1 cellular context compared by ENCODE assay signal in the genomic region with DNA sequence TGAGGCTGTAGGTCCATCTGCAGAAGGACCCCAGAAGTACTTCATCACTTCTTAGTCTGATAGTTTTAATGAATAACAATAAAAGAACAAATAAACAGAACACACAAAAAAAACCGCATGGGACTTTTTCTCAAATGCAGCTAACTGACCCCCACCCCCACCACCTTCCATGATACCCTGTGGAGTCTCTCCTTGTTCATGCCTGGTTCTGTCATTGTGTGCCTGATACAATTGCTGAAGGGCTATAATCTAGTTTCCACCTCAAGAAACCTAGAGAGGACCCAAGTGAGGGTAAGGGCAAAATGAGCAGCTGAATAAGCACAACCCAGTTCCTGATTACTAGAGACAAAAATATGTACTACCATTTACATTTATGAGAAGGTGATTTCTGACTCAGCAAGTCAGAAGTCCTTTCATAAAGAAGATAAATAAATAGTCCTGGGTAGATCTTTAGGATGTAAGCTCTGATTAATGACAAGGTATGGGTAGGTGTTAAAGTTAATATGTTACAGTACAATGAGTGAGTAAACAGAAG.
TF ChIP-seq lines count a peak whose summit lies in the region.

No MANE protein-coding gene starts in this region.

TF ChIP-seq in GM23338, 12 proteins besides CTCF, POLR2A, EP300 and RAD21 (continued from another document):
- TF ChIP-seq, protein P1, sequence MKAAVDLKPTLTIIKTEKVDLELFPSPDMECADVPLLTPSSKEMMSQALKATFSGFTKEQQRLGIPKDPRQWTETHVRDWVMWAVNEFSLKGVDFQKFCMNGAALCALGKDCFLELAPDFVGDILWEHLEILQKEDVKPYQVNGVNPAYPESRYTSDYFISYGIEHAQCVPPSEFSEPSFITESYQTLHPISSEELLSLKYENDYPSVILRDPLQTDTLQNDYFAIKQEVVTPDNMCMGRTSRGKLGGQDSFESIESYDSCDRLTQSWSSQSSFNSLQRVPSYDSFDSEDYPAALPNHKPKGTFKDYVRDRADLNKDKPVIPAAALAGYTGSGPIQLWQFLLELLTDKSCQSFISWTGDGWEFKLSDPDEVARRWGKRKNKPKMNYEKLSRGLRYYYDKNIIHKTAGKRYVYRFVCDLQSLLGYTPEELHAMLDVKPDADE (IDR thresholded peaks at IDR 0.05) = no peak
- TF ChIP-seq, protein P2, sequence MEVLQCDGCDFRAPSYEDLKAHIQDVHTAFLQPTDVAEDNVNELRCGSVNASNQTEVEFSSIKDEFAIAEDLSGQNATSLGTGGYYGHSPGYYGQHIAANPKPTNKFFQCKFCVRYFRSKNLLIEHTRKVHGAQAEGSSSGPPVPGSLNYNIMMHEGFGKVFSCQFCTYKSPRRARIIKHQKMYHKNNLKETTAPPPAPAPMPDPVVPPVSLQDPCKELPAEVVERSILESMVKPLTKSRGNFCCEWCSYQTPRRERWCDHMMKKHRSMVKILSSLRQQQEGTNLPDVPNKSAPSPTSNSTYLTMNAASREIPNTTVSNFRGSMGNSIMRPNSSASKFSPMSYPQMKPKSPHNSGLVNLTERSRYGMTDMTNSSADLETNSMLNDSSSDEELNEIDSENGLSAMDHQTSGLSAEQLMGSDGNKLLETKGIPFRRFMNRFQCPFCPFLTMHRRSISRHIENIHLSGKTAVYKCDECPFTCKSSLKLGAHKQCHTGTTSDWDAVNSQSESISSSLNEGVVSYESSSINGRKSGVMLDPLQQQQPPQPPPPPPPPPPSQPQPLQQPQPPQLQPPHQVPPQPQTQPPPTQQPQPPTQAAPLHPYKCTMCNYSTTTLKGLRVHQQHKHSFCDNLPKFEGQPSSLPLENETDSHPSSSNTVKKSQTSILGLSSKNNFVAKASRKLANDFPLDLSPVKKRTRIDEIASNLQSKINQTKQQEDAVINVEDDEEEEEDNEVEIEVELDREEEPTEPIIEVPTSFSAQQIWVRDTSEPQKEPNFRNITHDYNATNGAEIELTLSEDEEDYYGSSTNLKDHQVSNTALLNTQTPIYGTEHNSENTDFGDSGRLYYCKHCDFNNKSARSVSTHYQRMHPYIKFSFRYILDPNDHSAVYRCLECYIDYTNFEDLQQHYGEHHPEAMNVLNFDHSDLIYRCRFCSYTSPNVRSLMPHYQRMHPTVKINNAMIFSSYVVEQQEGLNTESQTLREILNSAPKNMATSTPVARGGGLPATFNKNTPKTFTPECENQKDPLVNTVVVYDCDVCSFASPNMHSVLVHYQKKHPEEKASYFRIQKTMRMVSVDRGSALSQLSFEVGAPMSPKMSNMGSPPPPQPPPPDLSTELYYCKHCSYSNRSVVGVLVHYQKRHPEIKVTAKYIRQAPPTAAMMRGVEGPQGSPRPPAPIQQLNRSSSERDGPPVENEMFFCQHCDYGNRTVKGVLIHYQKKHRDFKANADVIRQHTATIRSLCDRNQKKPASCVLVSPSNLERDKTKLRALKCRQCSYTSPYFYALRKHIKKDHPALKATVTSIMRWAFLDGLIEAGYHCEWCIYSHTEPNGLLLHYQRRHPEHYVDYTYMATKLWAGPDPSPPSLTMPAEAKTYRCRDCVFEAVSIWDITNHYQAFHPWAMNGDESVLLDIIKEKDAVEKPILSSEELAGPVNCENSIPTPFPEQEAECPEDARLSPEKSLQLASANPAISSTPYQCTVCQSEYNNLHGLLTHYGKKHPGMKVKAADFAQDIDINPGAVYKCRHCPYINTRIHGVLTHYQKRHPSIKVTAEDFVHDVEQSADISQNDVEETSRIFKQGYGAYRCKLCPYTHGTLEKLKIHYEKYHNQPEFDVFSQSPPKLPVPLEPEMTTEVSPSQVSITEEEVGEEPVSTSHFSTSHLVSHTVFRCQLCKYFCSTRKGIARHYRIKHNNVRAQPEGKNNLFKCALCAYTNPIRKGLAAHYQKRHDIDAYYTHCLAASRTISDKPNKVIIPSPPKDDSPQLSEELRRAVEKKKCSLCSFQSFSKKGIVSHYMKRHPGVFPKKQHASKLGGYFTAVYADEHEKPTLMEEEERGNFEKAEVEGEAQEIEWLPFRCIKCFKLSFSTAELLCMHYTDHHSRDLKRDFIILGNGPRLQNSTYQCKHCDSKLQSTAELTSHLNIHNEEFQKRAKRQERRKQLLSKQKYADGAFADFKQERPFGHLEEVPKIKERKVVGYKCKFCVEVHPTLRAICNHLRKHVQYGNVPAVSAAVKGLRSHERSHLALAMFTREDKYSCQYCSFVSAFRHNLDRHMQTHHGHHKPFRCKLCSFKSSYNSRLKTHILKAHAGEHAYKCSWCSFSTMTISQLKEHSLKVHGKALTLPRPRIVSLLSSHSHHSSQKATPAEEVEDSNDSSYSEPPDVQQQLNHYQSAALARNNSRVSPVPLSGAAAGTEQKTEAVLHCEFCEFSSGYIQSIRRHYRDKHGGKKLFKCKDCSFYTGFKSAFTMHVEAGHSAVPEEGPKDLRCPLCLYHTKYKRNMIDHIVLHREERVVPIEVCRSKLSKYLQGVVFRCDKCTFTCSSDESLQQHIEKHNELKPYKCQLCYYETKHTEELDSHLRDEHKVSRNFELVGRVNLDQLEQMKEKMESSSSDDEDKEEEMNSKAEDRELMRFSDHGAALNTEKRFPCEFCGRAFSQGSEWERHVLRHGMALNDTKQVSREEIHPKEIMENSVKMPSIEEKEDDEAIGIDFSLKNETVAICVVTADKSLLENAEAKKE (CRISPR knock-in tag; IDR thresholded peaks at IDR 0.05) = no peak
- TF ChIP-seq JUNB (IDR thresholded peaks at IDR 0.05; ENCODE audit: unreplicated experiment) (no peak), STAT1 (IDR thresholded peaks at IDR 0.05; ENCODE audit: unreplicated experiment) (no peak), EZH2phosphoT487 (IDR thresholded peaks at IDR 0.05; ENCODE audit: unreplicated experiment) (no peak), ZNF331 (CRISPR knock-in tag; IDR thresholded peaks at IDR 0.05; ENCODE audit: low read depth) (no peak)
- TF ChIP-seq, protein P3, sequence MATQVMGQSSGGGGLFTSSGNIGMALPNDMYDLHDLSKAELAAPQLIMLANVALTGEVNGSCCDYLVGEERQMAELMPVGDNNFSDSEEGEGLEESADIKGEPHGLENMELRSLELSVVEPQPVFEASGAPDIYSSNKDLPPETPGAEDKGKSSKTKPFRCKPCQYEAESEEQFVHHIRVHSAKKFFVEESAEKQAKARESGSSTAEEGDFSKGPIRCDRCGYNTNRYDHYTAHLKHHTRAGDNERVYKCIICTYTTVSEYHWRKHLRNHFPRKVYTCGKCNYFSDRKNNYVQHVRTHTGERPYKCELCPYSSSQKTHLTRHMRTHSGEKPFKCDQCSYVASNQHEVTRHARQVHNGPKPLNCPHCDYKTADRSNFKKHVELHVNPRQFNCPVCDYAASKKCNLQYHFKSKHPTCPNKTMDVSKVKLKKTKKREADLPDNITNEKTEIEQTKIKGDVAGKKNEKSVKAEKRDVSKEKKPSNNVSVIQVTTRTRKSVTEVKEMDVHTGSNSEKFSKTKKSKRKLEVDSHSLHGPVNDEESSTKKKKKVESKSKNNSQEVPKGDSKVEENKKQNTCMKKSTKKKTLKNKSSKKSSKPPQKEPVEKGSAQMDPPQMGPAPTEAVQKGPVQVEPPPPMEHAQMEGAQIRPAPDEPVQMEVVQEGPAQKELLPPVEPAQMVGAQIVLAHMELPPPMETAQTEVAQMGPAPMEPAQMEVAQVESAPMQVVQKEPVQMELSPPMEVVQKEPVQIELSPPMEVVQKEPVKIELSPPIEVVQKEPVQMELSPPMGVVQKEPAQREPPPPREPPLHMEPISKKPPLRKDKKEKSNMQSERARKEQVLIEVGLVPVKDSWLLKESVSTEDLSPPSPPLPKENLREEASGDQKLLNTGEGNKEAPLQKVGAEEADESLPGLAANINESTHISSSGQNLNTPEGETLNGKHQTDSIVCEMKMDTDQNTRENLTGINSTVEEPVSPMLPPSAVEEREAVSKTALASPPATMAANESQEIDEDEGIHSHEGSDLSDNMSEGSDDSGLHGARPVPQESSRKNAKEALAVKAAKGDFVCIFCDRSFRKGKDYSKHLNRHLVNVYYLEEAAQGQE (IDR thresholded peaks at IDR 0.05; ENCODE audit: unreplicated experiment) = no peak
